ENCODE assay signal across 13 cellular contexts in genomic region chr10:12975266-12975665, GRCh38. TPM values are rescaled to one million over a fixed set of nuclear protein-coding genes. Genes with fewer than 3 reads are reported as not detected.
A peak's percentile ranks its signal among the peaks of the same experiment; 100 is the strongest.
DNase-seq lines count a peak whose midpoint lies in the region; FAIRE-seq and TF ChIP-seq lines count a peak whose summit lies in the region.
"Had no signal": no experiment of that assay in that cellular context is flagged by ENCODE, and none has a peak within 500 bp of the region (broad histone marks: within the 10 kb centered on the region; RNA-seq: fewer than 3 reads in every experiment).

No MANE protein-coding gene starts in this region.

- H3K27ac Mint-ChIP-seq in chondrocyte (ENCODE audit: unreplicated experiment) (no peak overlapping the region), nephron (peak overlapping the region in 2 of 3 experiments; percentile 36 to 38)
- H3K27ac Mint-ChIP-seq in activated CD4-positive, alpha-beta memory T cell treated with anti-CD3 and anti-CD28 coated beads for 36 hours, result no peak overlapping the region
- H3K27ac Mint-ChIP-seq: naive thymus-derived CD8-positive, alpha-beta T cell had no signal

- FAIRE-seq in H54 (lab: Jason Lieb, UNC), result no peak

- no peak for TF ChIP-seq POLR2A in NB4 (IDR thresholded peaks at IDR 0.05; ENCODE audit: extremely low read depth, insufficient read length)
- TF ChIP-seq POLR2A in H54 (IDR thresholded peaks at IDR 0.05; ENCODE audit: low read depth, low read length), result no peak

- H3K4me1 Mint-ChIP-seq in chondrocyte (ENCODE audit: low read depth) (peaks cover 30% of the 10 kb centered on the region), nephron (peaks cover 49% of the 10 kb centered on the region)
- no peaks in the 10 kb centered on the region for H3K4me1 Mint-ChIP-seq in activated CD4-positive, alpha-beta memory T cell treated with anti-CD3 and anti-CD28 coated beads for 36 hours (ENCODE audit: low read depth)
- H3K4me1 Mint-ChIP-seq: naive thymus-derived CD8-positive, alpha-beta T cell had no signal

- H3K4me3 ChIP-seq in GM12864 (ENCODE audit: low read depth, low read length) (no peak overlapping the region), NB4 (ENCODE audit: low read depth, low read length) (no peak overlapping the region)
- H3K4me3 ChIP-seq: GM23248 had no signal

- H3K4me3 Mint-ChIP-seq in chondrocyte (ENCODE audit: unreplicated experiment), result no peak overlapping the region
- no peak overlapping the region for H3K4me3 Mint-ChIP-seq in nephron
- no peak overlapping the region for H3K4me3 Mint-ChIP-seq in activated CD4-positive, alpha-beta memory T cell treated with anti-CD3 and anti-CD28 coated beads for 36 hours
- H3K4me3 Mint-ChIP-seq: naive thymus-derived CD8-positive, alpha-beta T cell had no signal

- intact Hi-C loops in activated CD4-positive, alpha-beta memory T cell treated with anti-CD3 and anti-CD28 coated beads for 36 hours (cut with micrococcal nuclease), result no loop called here

- POLR2A ChIA-PET in activated CD4-positive, alpha-beta memory T cell treated with anti-CD3 and anti-CD28 coated beads for 36 hours (lab: Charles Lee), result no interaction called here

- H3K9me3 Mint-ChIP-seq in chondrocyte (ENCODE audit: low read depth), result no peaks in the 10 kb centered on the region
- H3K9me3 Mint-ChIP-seq in nephron, result no peaks in the 10 kb centered on the region
- H3K9me3 Mint-ChIP-seq in activated CD4-positive, alpha-beta memory T cell treated with anti-CD3 and anti-CD28 coated beads for 36 hours, result no peaks in the 10 kb centered on the region
- H3K9me3 Mint-ChIP-seq: naive thymus-derived CD8-positive, alpha-beta T cell had no signal

- H3K36me3 Mint-ChIP-seq in chondrocyte (ENCODE audit: low read depth) (peaks cover 2% of the 10 kb centered on the region), nephron (ENCODE audit: low read depth) (no peaks in the 10 kb centered on the region)
- no peaks in the 10 kb centered on the region for H3K36me3 Mint-ChIP-seq in activated CD4-positive, alpha-beta memory T cell treated with anti-CD3 and anti-CD28 coated beads for 36 hours
- H3K36me3 Mint-ChIP-seq: naive thymus-derived CD8-positive, alpha-beta T cell had no signal

- TF ChIP-seq CTCF in GM12864 (IDR thresholded peaks at IDR 0.05; ENCODE audit: low read depth, low read length, missing control alignments) (peak; percentile 32), NB4 (IDR thresholded peaks at IDR 0.05; ENCODE audit: low read depth, low read length) (peak; percentile 7), chondrocyte (IDR thresholded peaks at IDR 0.05) (peak; percentile 66), nephron (IDR thresholded peaks at IDR 0.05; ENCODE audit: unreplicated experiment in 3 of 3) (peak in 1 of 3 experiments; percentile 38)

- CTCF ChIA-PET in activated CD4-positive, alpha-beta memory T cell treated with anti-CD3 and anti-CD28 coated beads for 36 hours (lab: Charles Lee), result no interaction called here

- H3K27me3 Mint-ChIP-seq in chondrocyte (ENCODE audit: low read depth) (no peaks in the 10 kb centered on the region), nephron (ENCODE audit: low read depth) (peaks cover 4% of the 10 kb centered on the region)
- peaks cover 32% of the 10 kb centered on the region for H3K27me3 Mint-ChIP-seq in activated CD4-positive, alpha-beta memory T cell treated with anti-CD3 and anti-CD28 coated beads for 36 hours

- DNase-seq in GM12864 (ENCODE audit: low read depth) (no peak), NB4 (ENCODE audit: low read depth) (peak; percentile 43), chondrocyte (ENCODE audit: low spot score) (no peak), H54 (ENCODE audit: insufficient read length, low spot score) (no peak), inferior parietal cortex (ENCODE audit: extremely low spot score) (no peak), activated T-cell treated with anti-CD3 and anti-CD28 coated beads for 4 hours (no peak)
- no peak for DNase-seq in activated CD4-positive, alpha-beta memory T cell treated with anti-CD3 and anti-CD28 coated beads for 36 hours
- DNase-seq: activated effector memory CD4-positive, alpha-beta T cell treated with anti-CD3 and anti-CD28 coated beads, Interleukin-2, amount 50 U/mL, for 16 hours; GM23248; naive thymus-derived CD8-positive, alpha-beta T cell; NCI-H1092; stimulated activated naive CD8-positive, alpha-beta T cell treated with anti-CD3 and anti-CD28 coated beads, Interleukin-15, Interleukin-2, amounts not matched to agents 100 U/mL and 50 U/mL, for 24 hours had no signal

RNA-seq across cellular contexts. Expression of gene CCDC3, which starts 26.2 kb away (rescaled TPM):
- 32.4 to 145 TPM (median 141 TPM) in 3 replicates for total RNA-seq in chondrocyte
- total RNA-seq in activated CD4-positive, alpha-beta memory T cell treated with anti-CD3 and anti-CD28 coated beads for 36 hours, result under 1 TPM; 0.34 to 0.45 TPM
- total RNA-seq: GM23248 had no signal

Comparison
In these comparisons a context has a peak if more than half of its experiments do, and no peak if none do; other contexts are left out.
1. H3K27ac Mint-ChIP-seq: peak in nephron (2 of 3); none in chondrocyte (single experiment) and activated CD4-positive, alpha-beta memory T cell treated with anti-CD3 and anti-CD28 coated beads for 36 hours (single experiment).
2. RNA of gene CCDC3, which starts 26.2 kb away (total RNA-seq): 32.4 to 145 TPM in chondrocyte; 0.34 to 0.45 TPM in activated CD4-positive, alpha-beta memory T cell treated with anti-CD3 and anti-CD28 coated beads for 36 hours; every median in the first group is over 10 times any median in the second.